Comparison of ENCODE assay signal across 1 cellular context in the genomic region with DNA sequence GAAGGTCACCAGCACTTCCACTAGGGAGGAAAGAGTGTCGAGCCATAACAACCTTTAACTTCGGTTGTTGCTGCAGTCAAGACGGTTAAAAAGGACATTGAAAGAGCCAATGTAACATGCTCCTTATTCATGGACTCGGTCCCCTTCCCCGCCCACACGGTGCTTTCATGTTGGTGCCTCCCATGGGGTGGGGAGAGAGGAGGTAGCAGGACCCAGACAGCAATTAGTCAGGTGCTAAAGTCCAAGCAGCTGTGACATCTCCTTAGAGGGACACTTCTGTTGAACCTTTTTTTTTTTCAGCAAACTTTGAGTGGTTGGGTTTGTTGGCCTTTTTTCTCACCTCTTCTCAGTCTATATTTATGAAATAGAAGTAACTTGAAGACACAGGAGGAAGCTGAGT.
TF ChIP-seq lines count a peak whose summit lies in the region.

No MANE protein-coding gene starts in this region.

TF ChIP-seq in GM12878, 131 proteins besides CTCF, POLR2A, EP300 and RAD21 (continued from another document):
- TF ChIP-seq, protein P1, sequence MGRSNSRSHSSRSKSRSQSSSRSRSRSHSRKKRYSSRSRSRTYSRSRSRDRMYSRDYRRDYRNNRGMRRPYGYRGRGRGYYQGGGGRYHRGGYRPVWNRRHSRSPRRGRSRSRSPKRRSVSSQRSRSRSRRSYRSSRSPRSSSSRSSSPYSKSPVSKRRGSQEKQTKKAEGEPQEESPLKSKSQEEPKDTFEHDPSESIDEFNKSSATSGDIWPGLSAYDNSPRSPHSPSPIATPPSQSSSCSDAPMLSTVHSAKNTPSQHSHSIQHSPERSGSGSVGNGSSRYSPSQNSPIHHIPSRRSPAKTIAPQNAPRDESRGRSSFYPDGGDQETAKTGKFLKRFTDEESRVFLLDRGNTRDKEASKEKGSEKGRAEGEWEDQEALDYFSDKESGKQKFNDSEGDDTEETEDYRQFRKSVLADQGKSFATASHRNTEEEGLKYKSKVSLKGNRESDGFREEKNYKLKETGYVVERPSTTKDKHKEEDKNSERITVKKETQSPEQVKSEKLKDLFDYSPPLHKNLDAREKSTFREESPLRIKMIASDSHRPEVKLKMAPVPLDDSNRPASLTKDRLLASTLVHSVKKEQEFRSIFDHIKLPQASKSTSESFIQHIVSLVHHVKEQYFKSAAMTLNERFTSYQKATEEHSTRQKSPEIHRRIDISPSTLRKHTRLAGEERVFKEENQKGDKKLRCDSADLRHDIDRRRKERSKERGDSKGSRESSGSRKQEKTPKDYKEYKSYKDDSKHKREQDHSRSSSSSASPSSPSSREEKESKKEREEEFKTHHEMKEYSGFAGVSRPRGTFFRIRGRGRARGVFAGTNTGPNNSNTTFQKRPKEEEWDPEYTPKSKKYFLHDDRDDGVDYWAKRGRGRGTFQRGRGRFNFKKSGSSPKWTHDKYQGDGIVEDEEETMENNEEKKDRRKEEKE (IDR thresholded peaks at IDR 0.05): no peak
